ENCODE assay signal across 1 cellular context in the genomic region with DNA sequence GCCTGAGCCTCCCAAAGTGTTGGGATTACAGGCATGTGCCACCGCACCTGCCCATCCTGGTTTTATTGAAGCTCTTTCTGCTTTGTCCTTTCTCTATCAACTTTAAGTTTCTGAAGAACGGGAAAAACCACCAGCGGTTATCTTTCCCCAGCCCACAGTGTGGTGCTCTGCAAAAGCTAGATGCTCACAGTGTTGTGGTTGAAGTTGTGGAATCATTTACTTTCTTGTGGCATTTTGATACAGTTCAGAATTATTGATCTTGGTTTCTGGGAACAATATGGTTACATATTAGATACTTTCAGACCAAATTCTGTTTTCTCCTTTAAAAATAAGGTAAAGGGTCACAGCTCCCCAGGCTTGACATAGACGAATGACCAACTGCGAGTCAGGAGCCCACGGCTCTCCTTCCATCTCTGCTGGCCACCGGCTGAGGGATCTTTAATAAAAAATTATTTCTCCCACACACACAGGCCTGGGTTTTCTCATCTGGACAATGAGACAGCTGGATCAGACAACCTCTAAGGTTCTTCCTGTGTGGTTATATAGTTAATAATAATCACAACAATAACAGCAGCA.
TF ChIP-seq lines count a peak whose summit lies in the region.

No MANE protein-coding gene starts in this region.

TF ChIP-seq in GM23338, 12 proteins besides CTCF, POLR2A, EP300 and RAD21 (continued from another document):
- no peak for TF ChIP-seq POLR2AphosphoS5 (IDR thresholded peaks at IDR 0.05; ENCODE audit: low read depth)
- no peak for TF ChIP-seq NANOG (IDR thresholded peaks at IDR 0.05; ENCODE audit: borderline replicate concordance)
- TF ChIP-seq, protein P1, sequence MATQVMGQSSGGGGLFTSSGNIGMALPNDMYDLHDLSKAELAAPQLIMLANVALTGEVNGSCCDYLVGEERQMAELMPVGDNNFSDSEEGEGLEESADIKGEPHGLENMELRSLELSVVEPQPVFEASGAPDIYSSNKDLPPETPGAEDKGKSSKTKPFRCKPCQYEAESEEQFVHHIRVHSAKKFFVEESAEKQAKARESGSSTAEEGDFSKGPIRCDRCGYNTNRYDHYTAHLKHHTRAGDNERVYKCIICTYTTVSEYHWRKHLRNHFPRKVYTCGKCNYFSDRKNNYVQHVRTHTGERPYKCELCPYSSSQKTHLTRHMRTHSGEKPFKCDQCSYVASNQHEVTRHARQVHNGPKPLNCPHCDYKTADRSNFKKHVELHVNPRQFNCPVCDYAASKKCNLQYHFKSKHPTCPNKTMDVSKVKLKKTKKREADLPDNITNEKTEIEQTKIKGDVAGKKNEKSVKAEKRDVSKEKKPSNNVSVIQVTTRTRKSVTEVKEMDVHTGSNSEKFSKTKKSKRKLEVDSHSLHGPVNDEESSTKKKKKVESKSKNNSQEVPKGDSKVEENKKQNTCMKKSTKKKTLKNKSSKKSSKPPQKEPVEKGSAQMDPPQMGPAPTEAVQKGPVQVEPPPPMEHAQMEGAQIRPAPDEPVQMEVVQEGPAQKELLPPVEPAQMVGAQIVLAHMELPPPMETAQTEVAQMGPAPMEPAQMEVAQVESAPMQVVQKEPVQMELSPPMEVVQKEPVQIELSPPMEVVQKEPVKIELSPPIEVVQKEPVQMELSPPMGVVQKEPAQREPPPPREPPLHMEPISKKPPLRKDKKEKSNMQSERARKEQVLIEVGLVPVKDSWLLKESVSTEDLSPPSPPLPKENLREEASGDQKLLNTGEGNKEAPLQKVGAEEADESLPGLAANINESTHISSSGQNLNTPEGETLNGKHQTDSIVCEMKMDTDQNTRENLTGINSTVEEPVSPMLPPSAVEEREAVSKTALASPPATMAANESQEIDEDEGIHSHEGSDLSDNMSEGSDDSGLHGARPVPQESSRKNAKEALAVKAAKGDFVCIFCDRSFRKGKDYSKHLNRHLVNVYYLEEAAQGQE (IDR thresholded peaks at IDR 0.05; ENCODE audit: unreplicated experiment), result no peak
- no peak for TF ChIP-seq ZNF114 (CRISPR knock-in tag; IDR thresholded peaks at IDR 0.05)
- TF ChIP-seq ZNF462 (CRISPR knock-in tag; IDR thresholded peaks at IDR 0.05), result no peak
- TF ChIP-seq EZH2 (IDR thresholded peaks at IDR 0.05; ENCODE audit: low read depth, unreplicated experiment), result no peak
- TF ChIP-seq EZH2phosphoT487 (IDR thresholded peaks at IDR 0.05; ENCODE audit: unreplicated experiment), result no peak
- TF ChIP-seq ZNF331 (CRISPR knock-in tag; IDR thresholded peaks at IDR 0.05; ENCODE audit: low read depth), result no peak
- no peak for TF ChIP-seq CREB1 (CRISPR knock-in tag; IDR thresholded peaks at IDR 0.05; ENCODE audit: low read depth)
- TF ChIP-seq JUNB (IDR thresholded peaks at IDR 0.05; ENCODE audit: unreplicated experiment), result no peak
